ENCODE assay signal across 8 cellular contexts in the genomic region with DNA sequence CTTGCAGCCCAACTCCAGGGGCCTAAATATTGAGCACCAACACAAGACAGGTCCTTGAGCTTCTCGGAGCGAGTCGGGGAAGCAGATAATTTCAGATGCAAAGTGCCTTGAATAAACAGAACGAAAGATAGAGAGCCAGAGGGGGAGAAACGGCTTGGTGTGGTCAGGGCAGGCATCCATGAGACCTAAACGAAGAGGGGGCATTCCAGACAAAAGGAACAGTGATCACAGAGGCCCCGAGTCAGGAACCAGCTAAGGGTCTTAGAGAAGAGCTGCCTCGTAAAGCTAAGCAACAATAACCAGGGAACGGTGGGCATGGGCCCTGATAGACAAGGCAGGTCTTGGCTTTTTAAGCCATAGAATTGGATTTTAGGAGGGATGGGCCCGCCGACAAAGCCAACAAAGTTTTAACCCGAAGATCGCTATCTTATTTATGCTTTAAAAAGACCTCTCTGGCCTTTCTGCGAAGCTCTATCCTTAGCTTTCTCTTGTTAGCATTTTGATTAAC. TPM values are rescaled to one million over a fixed set of nuclear protein-coding genes. Genes with fewer than 3 reads are reported as not detected.
DNase-seq lines count a peak whose midpoint lies in the region; ATAC-seq and TF ChIP-seq lines count a peak whose summit lies in the region.

No MANE protein-coding gene starts in this region.

- TF ChIP-seq POLR2A in body of pancreas (IDR thresholded peaks at IDR 0.05), result no peak

- WGBS in body of pancreas, 2 donors, result 23 to 34% methylated on average over 14 of the region's 14 CpGs

- H3K4me1 ChIP-seq in body of pancreas (peaks cover 24% of the 10 kb centered on the region), muscle layer of colon (ENCODE audit: insufficient read depth, low read length) (peaks cover 14% of the 10 kb centered on the region)

- no peaks in the 10 kb centered on the region for H3K27me3 ChIP-seq in body of pancreas
- no peaks in the 10 kb centered on the region for H3K27me3 ChIP-seq in muscle layer of colon (ENCODE audit: control insufficient read depth in 1 of 2, insufficient read depth in 2 of 2, low read length in 2 of 2)

- H3K4me3 ChIP-seq in body of pancreas (peak overlapping the region in 1 of 2 donors; percentile 69), muscle layer of colon (ENCODE audit: low read depth in 1 of 2, low read length in 2 of 2) (peak overlapping the region; percentile 49 to 57)

- intact Hi-C loops in body of pancreas (cut with DNase I), result loop anchor here (10.0 kb wide), 1 partner anchor 140 kb away; a partner anchor contains a TSS

- peaks cover 0 to 4% of the 10 kb centered on the region in 2 donors for H3K36me3 ChIP-seq in body of pancreas (replicated peaks in 1 of 2; ENCODE audit: insufficient read depth in 1 of 2, low read depth in 2 of 2)
- H3K36me3 ChIP-seq in muscle layer of colon (ENCODE audit: insufficient read depth, low read length), result peaks cover 41% of the 10 kb centered on the region

- H3K9me3 ChIP-seq in body of pancreas, result no peaks in the 10 kb centered on the region
- no peaks in the 10 kb centered on the region for H3K9me3 ChIP-seq in muscle layer of colon (ENCODE audit: low read length)

- TF ChIP-seq CTCF in C4-2B (conservative IDR thresholded peaks at IDR 0.05) (no peak), body of pancreas (IDR thresholded peaks at IDR 0.05) (no peak)

- ATAC-seq in HG02852 (IDR thresholded peaks at IDR 0.05; ENCODE audit: unreplicated experiment), result peak; percentile 4
- no peak for ATAC-seq in body of pancreas
- no peak for ATAC-seq in HG03039 (IDR thresholded peaks at IDR 0.05; ENCODE audit: unreplicated experiment)

- peak overlapping the region; percentile 74 for H3K27ac ChIP-seq in C4-2B
- peak overlapping the region; percentile 48 to 87 (median 82) for H3K27ac ChIP-seq in body of pancreas
- peak overlapping the region; percentile 63 for H3K27ac ChIP-seq in muscle layer of colon (ENCODE audit: low read depth, low read length)

- DNase-seq in body of pancreas, result no peak
- no peak for DNase-seq in germinal center (ENCODE audit: low spot score)
- DNase-seq in inferior parietal cortex (ENCODE audit: extremely low spot score), result no peak
- DNase-seq in OCI-M2 (lab: John Stamatoyannopoulos, UW; ENCODE audit: unreplicated experiment), result no peak

- H3K9ac ChIP-seq in muscle layer of colon (ENCODE audit: low read length), result peak overlapping the region; percentile 75

RNA-seq across cellular contexts. Expression of a gene that starts 0.4 kb away (rescaled TPM):
- 10 to 100 TPM; 33.5 to 55.0 TPM for total RNA-seq in body of pancreas

RNA-seq across cellular contexts. Expression of a gene that starts 14.9 kb away (rescaled TPM):
- total RNA-seq in body of pancreas, result 10 to 100 TPM in 1 of 2 donors, 1 to 10 TPM in 1; 8.6 to 23.6 TPM

RNA-seq across cellular contexts. Expression of a gene that starts 38.3 kb away (rescaled TPM):
- 100 to 1,000 TPM in 1 of 2 donors, 10 to 100 TPM in 1; 54.7 to 107 TPM for total RNA-seq in body of pancreas
